1 cellular context compared by ENCODE assay signal in genomic region chr20:46060301-46060881, GRCh38.
TF ChIP-seq lines count a peak whose summit lies in the region.

No MANE protein-coding gene starts in this region.

TF ChIP-seq in HepG2, 621 proteins besides CTCF, POLR2A, EP300 and RAD21:
- TF ChIP-seq RBM22 (optimal IDR thresholded peaks at IDR 0.05; ENCODE audit: low read length) (peak; percentile 70), MED1 (CRISPR knock-in tag; IDR thresholded peaks at IDR 0.05) (peak; percentile 23; the same call in 1 of the 2 replicates), ZUFSP (CRISPR knock-in tag; IDR thresholded peaks at IDR 0.05; ENCODE audit: borderline replicate concordance) (no peak), GABPA (IDR thresholded peaks at IDR 0.05; ENCODE audit: low read depth, low read length) (no peak), GABPA (CRISPR knock-in tag; IDR thresholded peaks at IDR 0.05; ENCODE audit: low read depth) (peak; percentile 67)
